Comparison of ENCODE assay signal across 25 cellular contexts in genomic region chr18:77522031-77522675, GRCh38.
DNase-seq lines count a peak whose midpoint lies in the region; ATAC-seq and TF ChIP-seq lines count a peak whose summit lies in the region.
"Had no signal": no experiment of that assay in that cellular context is flagged by ENCODE, and none has a peak within 500 bp of the region (broad histone marks: within the 10 kb centered on the region; RNA-seq: fewer than 3 reads in every experiment).

No MANE protein-coding gene starts in this region.

- no peak overlapping the region for H3K27ac Mint-ChIP-seq in stimulated activated naive B cell treated with anti-CD40 and anti-IgM and Interleukin-4, amounts not matched to agents 10 μg/mL and 1 μg/mL and 100 μg/mL, for 72 hours
- no peak overlapping the region for H3K27ac Mint-ChIP-seq in CD8-positive, alpha-beta T cell
- H3K27ac Mint-ChIP-seq: activated CD4-positive, alpha-beta T cell treated with anti-CD3 and anti-CD28 coated beads, Interleukin-2, amount 10 ng/mL, durations not matched to agents 7 days and 5 days; activated CD8-positive, alpha-beta memory T cell treated with anti-CD3 and anti-CD28 coated beads, Interleukin-2, amount 10 ng/mL, durations not matched to agents 7 days and 5 days; activated naive CD4-positive, alpha-beta T cell treated with anti-CD3 and anti-CD28 coated beads, Interleukin-2, amount 50 U/mL, for 24 hours; activated T-helper 1 cell treated with anti-CD3 and anti-CD28 coated beads, Interleukin-12 subunit alpha, Interleukin-12 subunit beta, Interleukin-2, Interleukin-4 antibody, amounts not matched to agents 30 ng/mL and 10 ng/mL and 1 ng/mL, durations not matched to agents 14 hours and 24 hours and 36 hours had no signal

- H3K4me1 Mint-ChIP-seq in stimulated activated naive B cell treated with anti-CD40 and anti-IgM and Interleukin-4, amounts not matched to agents 10 μg/mL and 1 μg/mL and 100 μg/mL, for 72 hours, result peaks cover 0 to 2% of the 10 kb centered on the region in 2 donors
- H3K4me1 Mint-ChIP-seq in CD8-positive, alpha-beta T cell (ENCODE audit: low read depth), result no peaks in the 10 kb centered on the region
- H3K4me1 Mint-ChIP-seq: activated CD4-positive, alpha-beta T cell treated with anti-CD3 and anti-CD28 coated beads, Interleukin-2, amount 10 ng/mL, durations not matched to agents 7 days and 5 days; activated CD8-positive, alpha-beta memory T cell treated with anti-CD3 and anti-CD28 coated beads, Interleukin-2, amount 10 ng/mL, durations not matched to agents 7 days and 5 days; activated naive CD4-positive, alpha-beta T cell treated with anti-CD3 and anti-CD28 coated beads, Interleukin-2, amount 50 U/mL, for 24 hours had no signal

- TF ChIP-seq CTCF in heart left ventricle (IDR thresholded peaks at IDR 0.05), result no peak
- TF ChIP-seq CTCF in right atrium auricular region (IDR thresholded peaks at IDR 0.05), result no peak
- no peak for TF ChIP-seq CTCF in fibroblast of mammary gland (conservative IDR thresholded peaks at IDR 0.05; ENCODE audit: control insufficient read depth, insufficient read depth, low read depth, low read length)
- no peak for TF ChIP-seq CTCF in CD8-positive, alpha-beta T cell (IDR thresholded peaks at IDR 0.05)
- no peak for TF ChIP-seq CTCF in OCI-LY7 (conservative IDR thresholded peaks at IDR 0.05; ENCODE audit: low read length)

- no peak overlapping the region for H3K27ac ChIP-seq in heart left ventricle
- no peak overlapping the region for H3K27ac ChIP-seq in right atrium auricular region
- no peak overlapping the region for H3K27ac ChIP-seq in CD8-positive, alpha-beta T cell (ENCODE audit: low read depth, low read length)
- H3K27ac ChIP-seq in OCI-LY7 (ENCODE audit: low read depth, low read length, poor library complexity, severe bottlenecking), result no peak overlapping the region
- H3K27ac ChIP-seq: C4-2B, HL-60, neutrophil, skin epidermis, WERI-Rb-1 had no signal

- ATAC-seq in heart left ventricle, result peak in 3 of 4 donors; percentile 72 to 95 (median 72)
- ATAC-seq in HG02798 (IDR thresholded peaks at IDR 0.05; ENCODE audit: poor library complexity, unreplicated experiment), result peak; percentile 52
- ATAC-seq in stimulated activated naive B cell treated with anti-CD40 and anti-IgM and Interleukin-4, amounts not matched to agents 10 μg/mL and 1 μg/mL and 100 μg/mL, for 72 hours (replicated peaks), result peak; percentile 41 to 82
- ATAC-seq in CD8-positive, alpha-beta T cell, result no peak
- ATAC-seq: activated CD8-positive, alpha-beta memory T cell treated with anti-CD3 and anti-CD28 coated beads, Interleukin-2, amount 10 ng/mL, durations not matched to agents 7 days and 5 days had no signal

- POLR2A ChIA-PET in CD8-positive, alpha-beta T cell (lab: Charles Lee), result no interaction called here
- POLR2A ChIA-PET in OCI-LY7 (lab: Charles Lee), result no interaction called here

- H2AFZ ChIP-seq in OCI-LY7 (ENCODE audit: low read length), result no peak overlapping the region

- H3K36me3 Mint-ChIP-seq in stimulated activated naive B cell treated with anti-CD40 and anti-IgM and Interleukin-4, amounts not matched to agents 10 μg/mL and 1 μg/mL and 100 μg/mL, for 72 hours, result no peaks in the 10 kb centered on the region
- no peaks in the 10 kb centered on the region for H3K36me3 Mint-ChIP-seq in CD8-positive, alpha-beta T cell
- H3K36me3 Mint-ChIP-seq: activated CD8-positive, alpha-beta memory T cell treated with anti-CD3 and anti-CD28 coated beads, Interleukin-2, amount 10 ng/mL, durations not matched to agents 7 days and 5 days; activated naive CD4-positive, alpha-beta T cell treated with anti-CD3 and anti-CD28 coated beads, Interleukin-2, amount 50 U/mL, for 24 hours had no signal

- H3K79me2 ChIP-seq in OCI-LY7 (ENCODE audit: insufficient read depth, low read depth, low read length), result no peaks in the 10 kb centered on the region

- H3K27me3 Mint-ChIP-seq in stimulated activated naive B cell treated with anti-CD40 and anti-IgM and Interleukin-4, amounts not matched to agents 10 μg/mL and 1 μg/mL and 100 μg/mL, for 72 hours, result no peaks in the 10 kb centered on the region
- no peaks in the 10 kb centered on the region for H3K27me3 Mint-ChIP-seq in CD8-positive, alpha-beta T cell (ENCODE audit: low read depth)
- H3K27me3 Mint-ChIP-seq: activated CD4-positive, alpha-beta T cell treated with anti-CD3 and anti-CD28 coated beads, Interleukin-2, amount 10 ng/mL, durations not matched to agents 7 days and 5 days; activated CD8-positive, alpha-beta memory T cell treated with anti-CD3 and anti-CD28 coated beads, Interleukin-2, amount 10 ng/mL, durations not matched to agents 7 days and 5 days had no signal

- H3K4me1 ChIP-seq in heart left ventricle, result no peaks in the 10 kb centered on the region
- no peaks in the 10 kb centered on the region for H3K4me1 ChIP-seq in right atrium auricular region
- no peaks in the 10 kb centered on the region for H3K4me1 ChIP-seq in CD8-positive, alpha-beta T cell (ENCODE audit: insufficient read depth, low read length)
- no peaks in the 10 kb centered on the region for H3K4me1 ChIP-seq in OCI-LY7 (ENCODE audit: insufficient read depth, low read length, poor library complexity, severe bottlenecking)

- 59 to 72% (median 63%) methylated on average over 9 of the region's 9 CpGs for WGBS in heart left ventricle, 4 donors

- TF ChIP-seq POLR2A in heart left ventricle (IDR thresholded peaks at IDR 0.05), result no peak

- no peaks in the 10 kb centered on the region for H3K36me3 ChIP-seq in heart left ventricle
- H3K36me3 ChIP-seq in right atrium auricular region, result no peaks in the 10 kb centered on the region
- no peaks in the 10 kb centered on the region for H3K36me3 ChIP-seq in CD8-positive, alpha-beta T cell (ENCODE audit: insufficient read depth, low read length)
- no peaks in the 10 kb centered on the region for H3K36me3 ChIP-seq in OCI-LY7 (ENCODE audit: insufficient read depth, low read length)
- H3K36me3 ChIP-seq: neutrophil, WERI-Rb-1 had no signal

- no peaks in the 10 kb centered on the region for H4K20me1 ChIP-seq in OCI-LY7 (ENCODE audit: insufficient read depth, low read length)

- H3K4me3 Mint-ChIP-seq in stimulated activated naive B cell treated with anti-CD40 and anti-IgM and Interleukin-4, amounts not matched to agents 10 μg/mL and 1 μg/mL and 100 μg/mL, for 72 hours, result no peak overlapping the region
- no peak overlapping the region for H3K4me3 Mint-ChIP-seq in CD8-positive, alpha-beta T cell
- H3K4me3 Mint-ChIP-seq: activated CD4-positive, alpha-beta T cell treated with anti-CD3 and anti-CD28 coated beads, Interleukin-2, amount 10 ng/mL, durations not matched to agents 7 days and 5 days; activated CD8-positive, alpha-beta memory T cell treated with anti-CD3 and anti-CD28 coated beads, Interleukin-2, amount 10 ng/mL, durations not matched to agents 7 days and 5 days; activated naive CD4-positive, alpha-beta T cell treated with anti-CD3 and anti-CD28 coated beads, Interleukin-2, amount 50 U/mL, for 24 hours; activated T-helper 1 cell treated with anti-CD3 and anti-CD28 coated beads, Interleukin-12 subunit alpha, Interleukin-12 subunit beta, Interleukin-2, Interleukin-4 antibody, amounts not matched to agents 30 ng/mL and 10 ng/mL and 1 ng/mL, durations not matched to agents 14 hours and 24 hours and 36 hours had no signal

- H3K4me2 ChIP-seq in OCI-LY7 (ENCODE audit: low read length), result no peak overlapping the region

- no peak overlapping the region for H3K4me3 ChIP-seq in heart left ventricle
- no peak overlapping the region for H3K4me3 ChIP-seq in right atrium auricular region
- H3K4me3 ChIP-seq in fibroblast of mammary gland (ENCODE audit: control insufficient read depth, low read depth, low read length), result no peak overlapping the region
- H3K4me3 ChIP-seq in CD8-positive, alpha-beta T cell (ENCODE audit: low read depth, low read length), result no peak overlapping the region
- H3K4me3 ChIP-seq in OCI-LY7 (ENCODE audit: low read depth, low read length, poor library complexity, severe bottlenecking), result no peak overlapping the region
- H3K4me3 ChIP-seq: skin epidermis had no signal

- DNase-seq in heart left ventricle (no peak), right atrium auricular region (ENCODE audit: low spot score) (no peak), fibroblast of mammary gland (ENCODE audit: low read depth) (peak; percentile 78), cortex of kidney (lab: John Stamatoyannopoulos, UW) (no peak), OCI-LY7 (ENCODE audit: low spot score) (no peak)
- no peak for DNase-seq in stimulated activated naive B cell treated with anti-CD40 and anti-IgM and Interleukin-4, amounts not matched to agents 10 μg/mL and 1 μg/mL and 100 μg/mL, for 72 hours
- DNase-seq in CD8-positive, alpha-beta T cell, result no peak
- DNase-seq: activated CD4-positive, alpha-beta T cell treated with anti-CD3 and anti-CD28 coated beads, Interleukin-2, amount 10 ng/mL, durations not matched to agents 7 days and 5 days; activated CD8-positive, alpha-beta memory T cell treated with anti-CD3 and anti-CD28 coated beads, Interleukin-2, amount 10 ng/mL, durations not matched to agents 7 days and 5 days; central memory CD4-positive, alpha-beta T cell; left cardiac atrium; mesendoderm; NCI-H1048; NCI-H187 treated with DMSO at 0.1 percent for 48 hours; NCI-H226; NCI-H774; stimulated activated CD4-positive, alpha-beta T cell treated with anti-CD3 and anti-CD28 coated beads, Interleukin-1b, Interleukin-23, amount 100 ng/mL, for 48 hours; WERI-Rb-1 had no signal

- peaks cover 11 to 12% of the 10 kb centered on the region in 2 donors for H3K9me3 Mint-ChIP-seq in stimulated activated naive B cell treated with anti-CD40 and anti-IgM and Interleukin-4, amounts not matched to agents 10 μg/mL and 1 μg/mL and 100 μg/mL, for 72 hours
- H3K9me3 Mint-ChIP-seq in CD8-positive, alpha-beta T cell, result peaks cover 2% of the 10 kb centered on the region
- H3K9me3 Mint-ChIP-seq: activated naive CD4-positive, alpha-beta T cell treated with anti-CD3 and anti-CD28 coated beads, Interleukin-2, amount 50 U/mL, for 24 hours had no signal

- H3K9me3 ChIP-seq in heart left ventricle, result no peaks in the 10 kb centered on the region
- no peaks in the 10 kb centered on the region for H3K9me3 ChIP-seq in right atrium auricular region
- no peaks in the 10 kb centered on the region for H3K9me3 ChIP-seq in CD8-positive, alpha-beta T cell (ENCODE audit: low read length)
- H3K9me3 ChIP-seq in OCI-LY7 (ENCODE audit: low read length), result no peaks in the 10 kb centered on the region
- H3K9me3 ChIP-seq: neutrophil had no signal

- no TSS peak for BruUV-seq in OCI-LY7 (replicated peaks; lab: Mats Ljungman, UMichigan)

- CTCF ChIA-PET in CD8-positive, alpha-beta T cell (lab: Charles Lee), result no interaction called here
- CTCF ChIA-PET in OCI-LY7 (lab: Charles Lee; ENCODE audit: unreplicated experiment), result no interaction called here

- intact Hi-C loops in heart left ventricle (cut with DNase I), result no loop called here
- intact Hi-C loops in CD8-positive, alpha-beta T cell (cut with DNase I, micrococcal nuclease), result no loop called here
- intact Hi-C loops in OCI-LY7 (cut with micrococcal nuclease; ENCODE audit: unreplicated experiment), result no loop called here

- H3K27me3 ChIP-seq in heart left ventricle, result no peaks in the 10 kb centered on the region
- H3K27me3 ChIP-seq in right atrium auricular region, result no peaks in the 10 kb centered on the region
- no peaks in the 10 kb centered on the region for H3K27me3 ChIP-seq in CD8-positive, alpha-beta T cell (ENCODE audit: insufficient read depth, low read length)
- H3K27me3 ChIP-seq: neutrophil had no signal

- H3K9me2 ChIP-seq in OCI-LY7 (ENCODE audit: insufficient read depth, low read length), result no peaks in the 10 kb centered on the region
